In the genomic region with DNA sequence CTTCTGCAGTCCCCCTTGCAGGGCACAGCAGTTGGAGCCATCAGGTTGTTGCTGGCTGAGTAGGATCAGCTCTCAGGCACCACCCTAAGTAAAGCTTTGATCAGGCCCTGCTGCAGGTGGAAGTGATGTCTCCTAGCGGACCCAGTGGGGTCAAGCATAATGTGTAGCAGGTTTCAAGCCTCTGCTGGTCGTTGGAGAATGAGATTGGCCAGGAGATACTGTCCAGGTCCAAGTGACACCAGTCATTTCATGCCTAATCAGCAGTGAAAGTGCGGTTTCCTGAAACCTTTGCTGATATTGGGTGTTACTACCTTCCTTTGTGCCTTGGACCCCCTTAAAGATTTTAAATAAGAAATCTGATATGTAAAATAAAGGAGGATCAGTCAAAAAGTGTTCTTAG, we compare ENCODE assay signal across 12 cellular contexts.
DNase-seq lines count a peak whose midpoint lies in the region; ATAC-seq and TF ChIP-seq lines count a peak whose summit lies in the region.
"Had no signal": no experiment of that assay in that cellular context is flagged by ENCODE, and none has a peak within 500 bp of the region (broad histone marks: within the 10 kb centered on the region; RNA-seq: fewer than 3 reads in every experiment).

No MANE protein-coding gene starts in this region.

- no peak for TF ChIP-seq POLR2A in breast epithelium (IDR thresholded peaks at IDR 0.05)

- H3K9me3 ChIP-seq in breast epithelium (no peaks in the 10 kb centered on the region), HAP-1 (no peaks in the 10 kb centered on the region)

- H3K36me3 Mint-ChIP-seq in stimulated activated effector memory CD8-positive, alpha-beta T cell treated with anti-CD3 and anti-CD28 coated beads, Interleukin-12 subunit alpha, Interleukin-12 subunit beta, amount 100 ng/mL, for 72 hours: peaks cover 61% of the 10 kb centered on the region

- in situ Hi-C loops in HAP-1 (cut with MboI; ENCODE audit: low sequenced_read_pairs): no loop called here

- peak; percentile 39 for ATAC-seq in HG03469 (IDR thresholded peaks at IDR 0.05; ENCODE audit: unreplicated experiment)
- ATAC-seq in stimulated activated effector memory CD8-positive, alpha-beta T cell treated with anti-CD3 and anti-CD28 coated beads, Interleukin-12 subunit alpha, Interleukin-12 subunit beta, amount 100 ng/mL, for 72 hours: no peak

- H3K4me3 Mint-ChIP-seq in stimulated activated effector memory CD8-positive, alpha-beta T cell treated with anti-CD3 and anti-CD28 coated beads, Interleukin-12 subunit alpha, Interleukin-12 subunit beta, amount 100 ng/mL, for 72 hours: peak overlapping the region; percentile 57

- intact Hi-C loops in breast epithelium (cut with DNase I; ENCODE audit: low total_unique reads): no loop called here

- no peaks in the 10 kb centered on the region for H3K27me3 ChIP-seq in breast epithelium
- H3K27me3 ChIP-seq in HAP-1 (ENCODE audit: low read depth): no peaks in the 10 kb centered on the region

- peaks cover 83% of the 10 kb centered on the region for H3K4me1 Mint-ChIP-seq in stimulated activated effector memory CD8-positive, alpha-beta T cell treated with anti-CD3 and anti-CD28 coated beads, Interleukin-12 subunit alpha, Interleukin-12 subunit beta, amount 100 ng/mL, for 72 hours

- H3K4me3 ChIP-seq in breast epithelium: no peak overlapping the region
- no peak overlapping the region for H3K4me3 ChIP-seq in HAP-1

- TF ChIP-seq CTCF in breast epithelium (IDR thresholded peaks at IDR 0.05): no peak

- peak overlapping the region; percentile 64 to 74 for H3K27ac ChIP-seq in breast epithelium
- H3K27ac ChIP-seq: 22Rv1 had no signal

- no peaks in the 10 kb centered on the region for H3K9me3 Mint-ChIP-seq in stimulated activated effector memory CD8-positive, alpha-beta T cell treated with anti-CD3 and anti-CD28 coated beads, Interleukin-12 subunit alpha, Interleukin-12 subunit beta, amount 100 ng/mL, for 72 hours

- H3K36me3 ChIP-seq in breast epithelium: no peaks in the 10 kb centered on the region
- no peaks in the 10 kb centered on the region for H3K36me3 ChIP-seq in HAP-1 (replicated peaks)

- peaks cover 3 to 24% of the 10 kb centered on the region in 2 donors for H3K4me1 ChIP-seq in breast epithelium
- H3K4me1 ChIP-seq in HAP-1: peaks cover 23% of the 10 kb centered on the region

- H3K27ac Mint-ChIP-seq in stimulated activated effector memory CD8-positive, alpha-beta T cell treated with anti-CD3 and anti-CD28 coated beads, Interleukin-12 subunit alpha, Interleukin-12 subunit beta, amount 100 ng/mL, for 72 hours: peak overlapping the region; percentile 81

- DNase-seq in NCI-H146 (lab: John Stamatoyannopoulos, UW) (peak; percentile 5), NCI-H146 treated with DMSO at 0.1 percent for 48 hours (lab: John Stamatoyannopoulos, UW; ENCODE audit: unreplicated experiment) (no peak), breast epithelium (ENCODE audit: low spot score in 2 of 2) (no peak), cerebellar cortex (ENCODE audit: low spot score) (no peak), NCI-H1417 treated with DMSO at 0.1 percent for 48 hours (lab: John Stamatoyannopoulos, UW) (no peak), HAP-1 (ENCODE audit: low spot score in 2 of 2) (no peak)
- DNase-seq in stimulated activated effector memory CD8-positive, alpha-beta T cell treated with anti-CD3 and anti-CD28 coated beads, Interleukin-12 subunit alpha, Interleukin-12 subunit beta, amount 100 ng/mL, for 72 hours (ENCODE audit: low spot score in 2 of 2): no peak
- DNase-seq: activated effector memory CD4-positive, alpha-beta T cell treated with anti-CD3 and anti-CD28 coated beads, Interleukin-2, amount 50 U/mL, for 16 hours; effector CD8-positive, alpha-beta T cell; NCI-H2081 had no signal
